In genomic region chr17:20291853-20292252, GRCh38 we compare ENCODE assay signal across 20 cellular contexts.
DNase-seq lines count a peak whose midpoint lies in the region; ATAC-seq and TF ChIP-seq lines count a peak whose summit lies in the region.
"Had no signal": no experiment of that assay in that cellular context is flagged by ENCODE, and none has a peak within 500 bp of the region (broad histone marks: within the 10 kb centered on the region; RNA-seq: fewer than 3 reads in every experiment).

No MANE protein-coding gene starts in this region.

- no CpG with 5 or more reads among the region's 6 CpGs for WGBS in H9 (ENCODE audit: extremely low coverage, insufficient read length, low lambda C conversion rate)
- 10% methylated on average over 2 of the region's 6 CpGs for WGBS in right lobe of liver (ENCODE audit: insufficient coverage, low coverage, low lambda C conversion rate, missing lambda C conversion rate)

- no peak overlapping the region for H3K4ac ChIP-seq in H9 (ENCODE audit: low read depth, low read length)

- no peak for TF ChIP-seq POLR2A in right lobe of liver (IDR thresholded peaks at IDR 0.05)

- H3K9me2 ChIP-seq in PC-9 (ENCODE audit: insufficient read depth) = no peaks in the 10 kb centered on the region

- POLR2A ChIA-PET in PC-9 (lab: Charles Lee; ENCODE audit: unreplicated experiment) = no interaction called here

- peaks cover 22 to 32% (median 31%) of the 10 kb centered on the region in 3 experiments for H3K36me3 Mint-ChIP-seq in H9 (ENCODE audit: insufficient read depth in 1 of 3, low read depth in 3 of 3)
- H3K36me3 Mint-ChIP-seq in mesothelial cell of epicardium = peaks cover 8% of the 10 kb centered on the region
- no peaks in the 10 kb centered on the region for H3K36me3 Mint-ChIP-seq in natural killer cell treated with Interleukin-12 subunit alpha and Interleukin-12 subunit beta and Interleukin-15 and Interleukin-18, amount 100 ng/mL, for 72 hours

- no peak overlapping the region for H2BK120ac ChIP-seq in H9 (ENCODE audit: low read depth, low read length, poor library complexity, severe bottlenecking)

- no peak overlapping the region for H2BK20ac ChIP-seq in H9 (ENCODE audit: low read depth, low read length, poor library complexity, severe bottlenecking)

- no peaks in the 10 kb centered on the region for H3K9me3 ChIP-seq in H9 (ENCODE audit: control insufficient read depth, low read depth, low read length)
- no peaks in the 10 kb centered on the region for H3K9me3 ChIP-seq in right lobe of liver
- no peaks in the 10 kb centered on the region for H3K9me3 ChIP-seq in PC-9 (ENCODE audit: insufficient read depth, low read depth)
- H3K9me3 ChIP-seq: A549 had no signal

- H2AFZ ChIP-seq in H9 (ENCODE audit: low read length) = no peak overlapping the region
- no peak overlapping the region for H2AFZ ChIP-seq in PC-9

- H3K9ac ChIP-seq in H9 (ENCODE audit: extremely low read depth, insufficient read length, low read length) = no peak overlapping the region
- H3K9ac ChIP-seq: KMS-11 had no signal

- no peak overlapping the region for H3K18ac ChIP-seq in H9 (ENCODE audit: insufficient read length, low read depth, low read length)

- H3K79me2 ChIP-seq in H9 (ENCODE audit: insufficient read depth, low read length) (no peaks in the 10 kb centered on the region), PC-9 (ENCODE audit: low read depth) (no peaks in the 10 kb centered on the region)

- no peak for ATAC-seq in right lobe of liver
- no peak for ATAC-seq in natural killer cell treated with Interleukin-12 subunit alpha and Interleukin-12 subunit beta and Interleukin-15 and Interleukin-18, amount 100 ng/mL, for 72 hours
- ATAC-seq: A549, HCT116 had no signal

- H3K9me3 Mint-ChIP-seq in H9 (peaks cover 0 to 3% of the 10 kb centered on the region in 2 experiments; a peak in 4 of 5 replicates), mesothelial cell of epicardium (peaks cover 11% of the 10 kb centered on the region)
- no peaks in the 10 kb centered on the region for H3K9me3 Mint-ChIP-seq in natural killer cell treated with Interleukin-12 subunit alpha and Interleukin-12 subunit beta and Interleukin-15 and Interleukin-18, amount 100 ng/mL, for 72 hours

- no peak overlapping the region for H3K23ac ChIP-seq in H9 (ENCODE audit: insufficient read length, low read depth, low read length)

- no peak overlapping the region for H2BK5ac ChIP-seq in H9 (ENCODE audit: insufficient read length, low read length)

- H3K36me3 ChIP-seq in right lobe of liver (no peaks in the 10 kb centered on the region), PC-9 (ENCODE audit: low read depth) (0 out of 2 replicates have a peak, but pooled peaks cover 4% of the 10 kb centered on the region)

- H3F3A ChIP-seq in PC-9 (ENCODE audit: insufficient read depth, low read depth) = no peaks in the 10 kb centered on the region

- H2BK12ac ChIP-seq in H9 (ENCODE audit: insufficient read length, low read depth, low read length) = no peak overlapping the region

- no peak overlapping the region for H3K14ac ChIP-seq in H9 (ENCODE audit: insufficient read depth, low read length)

- no peaks in the 10 kb centered on the region for H3K23me2 ChIP-seq in H9 (ENCODE audit: insufficient read length, low read depth, low read length, poor library complexity, severe bottlenecking)

- TF ChIP-seq CTCF in C4-2B (conservative IDR thresholded peaks at IDR 0.05) = no peak
- no peak for TF ChIP-seq CTCF in H9 (conservative IDR thresholded peaks at IDR 0.05)
- TF ChIP-seq CTCF in mesothelial cell of epicardium (IDR thresholded peaks at IDR 0.05; ENCODE audit: unreplicated experiment) = no peak
- TF ChIP-seq CTCF in right lobe of liver (IDR thresholded peaks at IDR 0.05) = no peak
- no peak for TF ChIP-seq CTCF in PC-9 (conservative IDR thresholded peaks at IDR 0.05)

- no peak overlapping the region for H3K4me3 Mint-ChIP-seq in H9
- H3K4me3 Mint-ChIP-seq in mesothelial cell of epicardium = no peak overlapping the region
- H3K4me3 Mint-ChIP-seq in natural killer cell treated with Interleukin-12 subunit alpha and Interleukin-12 subunit beta and Interleukin-15 and Interleukin-18, amount 100 ng/mL, for 72 hours = no peak overlapping the region
- H3K4me3 Mint-ChIP-seq: B cell had no signal

- H3K27me3 Mint-ChIP-seq in H9 (ENCODE audit: low read depth) = no peaks in the 10 kb centered on the region
- H3K27me3 Mint-ChIP-seq in mesothelial cell of epicardium (ENCODE audit: low read depth) = no peaks in the 10 kb centered on the region
- H3K27me3 Mint-ChIP-seq in natural killer cell treated with Interleukin-12 subunit alpha and Interleukin-12 subunit beta and Interleukin-15 and Interleukin-18, amount 100 ng/mL, for 72 hours = no peaks in the 10 kb centered on the region
- H3K27me3 Mint-ChIP-seq: B cell had no signal

- H3K56ac ChIP-seq in H9 (ENCODE audit: insufficient read length, low read depth, low read length) = no peak overlapping the region

- H4K8ac ChIP-seq in H9 (replicated peaks; ENCODE audit: insufficient read length, low read depth, low read length) = no peak overlapping the region

- H2BK15ac ChIP-seq in H9 (ENCODE audit: low read depth, low read length) = no peak overlapping the region

- no peak overlapping the region for H4K91ac ChIP-seq in H9 (ENCODE audit: insufficient read length, low read depth, low read length)

- 0 out of 4 replicates have a peak, but pooled peaks cover 0 to 2% of the 10 kb centered on the region in 2 experiments for H3K4me1 Mint-ChIP-seq in H9
- H3K4me1 Mint-ChIP-seq in mesothelial cell of epicardium = no peaks in the 10 kb centered on the region
- H3K4me1 Mint-ChIP-seq in natural killer cell treated with Interleukin-12 subunit alpha and Interleukin-12 subunit beta and Interleukin-15 and Interleukin-18, amount 100 ng/mL, for 72 hours (ENCODE audit: low read depth in 2 of 2) = peaks cover 0 to 4% of the 10 kb centered on the region in 2 donors
- H3K4me1 Mint-ChIP-seq: B cell had no signal

- H4K20me1 ChIP-seq in H9 (ENCODE audit: control insufficient read depth, insufficient read depth, insufficient read length) (no peaks in the 10 kb centered on the region), PC-9 (ENCODE audit: insufficient read depth) (no peaks in the 10 kb centered on the region)

- H3K79me1 ChIP-seq in H9 (ENCODE audit: insufficient read depth, low read depth, low read length, poor library complexity, severe bottlenecking) = peaks cover 7% of the 10 kb centered on the region

- H3K4me3 ChIP-seq in right lobe of liver = no peak overlapping the region
- no peak overlapping the region for H3K4me3 ChIP-seq in PC-9
- H3K4me3 ChIP-seq: A549 had no signal

- intact Hi-C loops in right lobe of liver (cut with DNase I) = no loop called here
- intact Hi-C loops in PC-9 (cut with micrococcal nuclease; ENCODE audit: unreplicated experiment) = no loop called here

- H3T11ph ChIP-seq in H9 (ENCODE audit: low read length) = no peak overlapping the region

- CTCF ChIA-PET in PC-9 (lab: Charles Lee) = no interaction called here

- H2AK5ac ChIP-seq in H9 (ENCODE audit: insufficient read length, low read length) = no peak overlapping the region

- H3K27ac Mint-ChIP-seq in H9 (peak overlapping the region in 2 of 3 experiments; percentile 61 to 82; a peak in 3 of 7 replicates), mesothelial cell of epicardium (peak overlapping the region; percentile 36)
- no peak overlapping the region for H3K27ac Mint-ChIP-seq in natural killer cell treated with Interleukin-12 subunit alpha and Interleukin-12 subunit beta and Interleukin-15 and Interleukin-18, amount 100 ng/mL, for 72 hours
- H3K27ac Mint-ChIP-seq: B cell had no signal

- H3K27me3 ChIP-seq in H9 (ENCODE audit: insufficient read depth, low read length) = no peaks in the 10 kb centered on the region
- H3K27me3 ChIP-seq in right lobe of liver = no peaks in the 10 kb centered on the region
- H3K27me3 ChIP-seq in PC-9 (ENCODE audit: insufficient read depth, low read depth) = no peaks in the 10 kb centered on the region

- DNase-seq in H9 (no peak), amniotic epithelial cell (ENCODE audit: low read depth) (peak; percentile 31), mesothelial cell of epicardium (ENCODE audit: low spot score in 2 of 2, unreplicated experiment in 2 of 2) (no peak), hippocampal formation (lab: John Stamatoyannopoulos, UW) (no peak), right lobe of liver (no peak), PC-9 (no peak)
- DNase-seq in natural killer cell treated with Interleukin-12 subunit alpha and Interleukin-12 subunit beta and Interleukin-15 and Interleukin-18, amount 100 ng/mL, for 72 hours (ENCODE audit: low spot score) = no peak
- DNase-seq: DMS79, GOT3, NCI-H1105, NCI-H146, NCI-H2029, NCI-H226, NCI-H524 treated with DMSO at 0.1 percent for 48 hours, Right ventricle myocardium superior had no signal

- H3K4me1 ChIP-seq in H9 (ENCODE audit: insufficient read depth, low read length) (no peaks in the 10 kb centered on the region), right lobe of liver (no peaks in the 10 kb centered on the region), PC-9 (replicated peaks; ENCODE audit: insufficient read depth) (no peaks in the 10 kb centered on the region)
- H3K4me1 ChIP-seq: A549 had no signal

- H3K27ac ChIP-seq in C4-2B (peak overlapping the region; percentile 57), H9 (ENCODE audit: insufficient read length, low read depth, low read length) (no peak overlapping the region), right lobe of liver (no peak overlapping the region), PC-9 (no peak overlapping the region)
- H3K27ac ChIP-seq: A549, KMS-11 had no signal

- BruUV-seq in PC-9 (replicated peaks; lab: Mats Ljungman, UMichigan) = no TSS peak

- H3K4me2 ChIP-seq in H9 (ENCODE audit: insufficient read depth, insufficient read length, low read length) = no peak overlapping the region
- H3K4me2 ChIP-seq in PC-9 = no peak overlapping the region
- H3K4me2 ChIP-seq: A549, KMS-11 had no signal

- H4K5ac ChIP-seq in H9 (ENCODE audit: insufficient read length, low read depth, low read length) = no peak overlapping the region

Comparison
In these comparisons a context has a peak if more than half of its experiments do, and no peak if none do; other contexts are left out.
1. H3K27ac Mint-ChIP-seq: peak in H9 (2 of 3) and mesothelial cell of epicardium (single experiment); none in natural killer cell treated with Interleukin-12 subunit alpha and Interleukin-12 subunit beta and Interleukin-15 and Interleukin-18, amount 100 ng/mL, for 72 hours (0 of 2).